Comparison of ENCODE assay signal across 16 cellular contexts in the genomic region with DNA sequence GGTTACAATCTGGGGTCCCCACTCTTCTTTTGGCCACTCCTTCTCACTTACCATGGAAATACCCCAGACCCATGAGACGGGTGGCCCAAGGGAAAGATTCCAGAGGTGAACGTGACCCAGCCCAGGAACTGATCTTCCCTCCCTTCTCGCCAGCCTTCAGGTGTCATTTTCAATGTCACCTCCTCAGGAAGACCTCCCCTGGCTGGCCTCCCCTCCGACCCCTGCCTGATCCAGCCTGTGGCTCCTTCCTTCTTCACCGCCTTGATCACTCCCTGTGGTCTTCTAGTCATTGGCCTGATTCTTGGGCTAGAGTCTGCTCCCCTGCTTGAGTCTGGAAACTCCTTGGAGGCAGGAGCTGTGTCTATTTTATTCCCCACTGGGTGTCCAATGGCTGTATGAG.
DNase-seq lines count a peak whose midpoint lies in the region; ATAC-seq and TF ChIP-seq lines count a peak whose summit lies in the region.
"Had no signal": no experiment of that assay in that cellular context is flagged by ENCODE, and none has a peak within 500 bp of the region (broad histone marks: within the 10 kb centered on the region; RNA-seq: fewer than 3 reads in every experiment).

No MANE protein-coding gene starts in this region.

- peaks cover 9% of the 10 kb centered on the region for H3K4me1 Mint-ChIP-seq in activated CD4-positive, alpha-beta memory T cell treated with anti-CD3 and anti-CD28 coated beads for 36 hours (ENCODE audit: low read depth)
- H3K4me1 Mint-ChIP-seq in activated CD4-positive, alpha-beta memory T cell treated with anti-CD3 and anti-CD28 coated beads, Interleukin-2, amount 10 ng/mL, durations not matched to agents 7 days and 5 days, result peaks cover 9% of the 10 kb centered on the region

- no peak for ATAC-seq in activated naive CD4-positive, alpha-beta T cell treated with anti-CD3 and anti-CD28 coated beads, Interleukin-2, amount 50 U/mL, for 72 hours
- no peak for ATAC-seq in GM18868 (IDR thresholded peaks at IDR 0.05; ENCODE audit: unreplicated experiment)
- ATAC-seq: CD8-positive, alpha-beta T cell had no signal

- H3K36me3 Mint-ChIP-seq in activated CD4-positive, alpha-beta memory T cell treated with anti-CD3 and anti-CD28 coated beads for 36 hours, result no peaks in the 10 kb centered on the region
- H3K36me3 Mint-ChIP-seq in activated CD4-positive, alpha-beta memory T cell treated with anti-CD3 and anti-CD28 coated beads, Interleukin-2, amount 10 ng/mL, durations not matched to agents 7 days and 5 days (ENCODE audit: low read depth), result no peaks in the 10 kb centered on the region
- H3K36me3 Mint-ChIP-seq in activated naive CD4-positive, alpha-beta T cell treated with anti-CD3 and anti-CD28 coated beads, Interleukin-2, amount 50 U/mL, for 72 hours, result no peaks in the 10 kb centered on the region
- H3K36me3 Mint-ChIP-seq: CD8-positive, alpha-beta T cell had no signal

- CTCF ChIA-PET in activated CD4-positive, alpha-beta memory T cell treated with anti-CD3 and anti-CD28 coated beads for 36 hours (lab: Charles Lee), result interaction anchor here (0.7 kb wide), 1 partner anchor 229 kb away, joined by 3 read pairs; no protein-coding TSS in a partner anchor
- CTCF ChIA-PET in activated CD4-positive, alpha-beta memory T cell treated with anti-CD3 and anti-CD28 coated beads, Interleukin-2, amount 10 ng/mL, durations not matched to agents 7 days and 5 days (lab: Charles Lee), result interaction anchor here (2.2 kb wide), 1 partner anchor 245 kb away, joined by 5 read pairs; no protein-coding TSS in a partner anchor

- H3K36me3 ChIP-seq in ascending aorta (no peaks in the 10 kb centered on the region), mesodermal cell (ENCODE audit: control insufficient read depth, insufficient read depth, low read length) (peaks cover 17% of the 10 kb centered on the region), tibial artery (no peaks in the 10 kb centered on the region)

- H3K27ac ChIP-seq in ascending aorta, result peak overlapping the region; percentile 91 to 94
- H3K27ac ChIP-seq in mesodermal cell (ENCODE audit: low read depth, low read length, severe bottlenecking), result peak overlapping the region; percentile 95
- peak overlapping the region; percentile 80 to 83 for H3K27ac ChIP-seq in tibial artery
- H3K27ac ChIP-seq: 22Rv1 had no signal

- H3K27me3 Mint-ChIP-seq in activated CD4-positive, alpha-beta memory T cell treated with anti-CD3 and anti-CD28 coated beads for 36 hours, result peaks cover 25% of the 10 kb centered on the region
- peaks cover 30% of the 10 kb centered on the region for H3K27me3 Mint-ChIP-seq in activated CD4-positive, alpha-beta memory T cell treated with anti-CD3 and anti-CD28 coated beads, Interleukin-2, amount 10 ng/mL, durations not matched to agents 7 days and 5 days

- no peak overlapping the region for H3K4me3 Mint-ChIP-seq in activated CD4-positive, alpha-beta memory T cell treated with anti-CD3 and anti-CD28 coated beads for 36 hours
- no peak overlapping the region for H3K4me3 Mint-ChIP-seq in activated CD4-positive, alpha-beta memory T cell treated with anti-CD3 and anti-CD28 coated beads, Interleukin-2, amount 10 ng/mL, durations not matched to agents 7 days and 5 days
- H3K4me3 Mint-ChIP-seq: CD8-positive, alpha-beta T cell had no signal

- POLR2A ChIA-PET in activated CD4-positive, alpha-beta memory T cell treated with anti-CD3 and anti-CD28 coated beads for 36 hours (lab: Charles Lee), result no interaction called here
- POLR2A ChIA-PET in activated CD4-positive, alpha-beta memory T cell treated with anti-CD3 and anti-CD28 coated beads, Interleukin-2, amount 10 ng/mL, durations not matched to agents 7 days and 5 days (lab: Charles Lee), result no interaction called here

- H3K4me3 ChIP-seq in ascending aorta (no peak overlapping the region), mesodermal cell (ENCODE audit: extremely low read depth, insufficient read depth, low read length, poor library complexity, severe bottlenecking) (no peak overlapping the region), tibial artery (no peak overlapping the region)

- H3K27me3 ChIP-seq in ascending aorta (no peaks in the 10 kb centered on the region), tibial artery (no peaks in the 10 kb centered on the region)

- intact Hi-C loops in activated CD4-positive, alpha-beta memory T cell treated with anti-CD3 and anti-CD28 coated beads for 36 hours (cut with micrococcal nuclease), result no loop called here
- intact Hi-C loops in ascending aorta (cut with DNase I), result no loop called here
- intact Hi-C loops in tibial artery (cut with DNase I; ENCODE audit: low total_unique reads), result loop anchor here (5.0 kb wide), 1 partner anchor 46 kb away; no protein-coding TSS in a partner anchor

- no peaks in the 10 kb centered on the region for H3K9me3 ChIP-seq in ascending aorta
- H3K9me3 ChIP-seq in mesodermal cell (ENCODE audit: control insufficient read depth, low read length), result no peaks in the 10 kb centered on the region
- no peaks in the 10 kb centered on the region for H3K9me3 ChIP-seq in tibial artery

- H3K9me3 Mint-ChIP-seq in activated CD4-positive, alpha-beta memory T cell treated with anti-CD3 and anti-CD28 coated beads for 36 hours, result no peaks in the 10 kb centered on the region
- no peaks in the 10 kb centered on the region for H3K9me3 Mint-ChIP-seq in activated CD4-positive, alpha-beta memory T cell treated with anti-CD3 and anti-CD28 coated beads, Interleukin-2, amount 10 ng/mL, durations not matched to agents 7 days and 5 days
- no peaks in the 10 kb centered on the region for H3K9me3 Mint-ChIP-seq in activated naive CD4-positive, alpha-beta T cell treated with anti-CD3 and anti-CD28 coated beads, Interleukin-2, amount 50 U/mL, for 72 hours
- H3K9me3 Mint-ChIP-seq: CD8-positive, alpha-beta T cell had no signal

- 95 to 100% methylated on average over 3 to 5 of the region's 5 CpGs for WGBS in mesodermal cell (ENCODE audit: insufficient coverage in 2 of 2), 2 experiments

- no peak for TF ChIP-seq CTCF in ascending aorta (IDR thresholded peaks at IDR 0.05)
- TF ChIP-seq CTCF in tibial artery (IDR thresholded peaks at IDR 0.05), result no peak

- H3K27ac Mint-ChIP-seq in activated CD4-positive, alpha-beta memory T cell treated with anti-CD3 and anti-CD28 coated beads for 36 hours, result no peak overlapping the region
- H3K27ac Mint-ChIP-seq in activated CD4-positive, alpha-beta memory T cell treated with anti-CD3 and anti-CD28 coated beads, Interleukin-2, amount 10 ng/mL, durations not matched to agents 7 days and 5 days, result no peak overlapping the region
- no peak overlapping the region for H3K27ac Mint-ChIP-seq in activated naive CD4-positive, alpha-beta T cell treated with anti-CD3 and anti-CD28 coated beads, Interleukin-2, amount 50 U/mL, for 72 hours
- H3K27ac Mint-ChIP-seq: CD8-positive, alpha-beta T cell had no signal

- H3K4me1 ChIP-seq in ascending aorta (peaks cover 28 to 43% of the 10 kb centered on the region in 2 donors), mesodermal cell (ENCODE audit: control insufficient read depth, insufficient read depth, low read length, poor library complexity, severe bottlenecking) (peaks cover 48% of the 10 kb centered on the region), tibial artery (peaks cover 0 to 57% (median 45%) of the 10 kb centered on the region in 4 donors)

- peak; percentile 3 for DNase-seq in activated CD4-positive, alpha-beta memory T cell treated with anti-CD3 and anti-CD28 coated beads for 36 hours
- DNase-seq in activated CD4-positive, alpha-beta memory T cell treated with anti-CD3 and anti-CD28 coated beads, Interleukin-2, amount 10 ng/mL, durations not matched to agents 7 days and 5 days, result no peak
- DNase-seq in ascending aorta (ENCODE audit: low spot score in 2 of 2) (peak in 1 of 2 donors; percentile 27), tibial artery (no peak)
- DNase-seq in activated naive CD4-positive, alpha-beta T cell treated with anti-CD3 and anti-CD28 coated beads, Interleukin-2, amount 50 U/mL, for 72 hours (ENCODE audit: low spot score in 2 of 2), result no peak
- DNase-seq in stimulated activated CD4-positive, alpha-beta T cell treated with anti-CD3 and anti-CD28 coated beads, Interleukin-2, amount 100 ng/mL, for 24 hours, result no peak
- DNase-seq: CD8-positive, alpha-beta T cell; GF-D8; Karpas-422; MM.1S; NCI-H1105; NCI-H1694 treated with DMSO at 0.1 percent for 48 hours; NCI-H69 had no signal
